ENCODE assay signal across 1 cellular context in the genomic region with DNA sequence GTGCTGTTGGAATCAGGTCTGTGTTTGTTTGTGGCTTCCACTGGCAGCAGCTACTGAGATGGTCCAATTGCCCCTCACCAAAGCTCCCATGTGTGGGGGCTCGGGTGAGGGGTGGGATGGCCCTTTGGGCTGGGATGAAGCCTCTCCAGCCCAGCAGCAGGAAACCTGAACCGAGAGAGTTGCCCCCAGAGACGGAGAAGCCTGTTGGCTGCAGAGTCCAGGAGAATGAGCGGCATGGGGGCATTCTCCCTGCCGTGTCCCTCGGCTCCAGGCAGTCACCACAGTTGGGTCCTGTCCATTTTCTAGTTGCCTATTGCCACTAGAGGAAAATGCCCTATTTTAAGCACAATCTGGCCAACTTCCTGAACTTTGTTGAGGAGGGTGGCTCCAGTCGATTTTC.
TF ChIP-seq lines count a peak whose summit lies in the region.

No MANE protein-coding gene starts in this region.

TF ChIP-seq in H1, 55 proteins besides CTCF, POLR2A, EP300 and RAD21:
- no peak for TF ChIP-seq KDM1A (IDR thresholded peaks at IDR 0.05; ENCODE audit: borderline replicate concordance, low read length)
- no peak for TF ChIP-seq POU5F1 (IDR thresholded peaks at IDR 0.05; ENCODE audit: low read depth, low read length)
- TF ChIP-seq CBX8 (IDR thresholded peaks at IDR 0.05; ENCODE audit: borderline replicate concordance, low read depth, low read length): no peak
- no peak for TF ChIP-seq SRF (IDR thresholded peaks at IDR 0.05; ENCODE audit: low read depth, low read length)
- TF ChIP-seq SAP30 (IDR thresholded peaks at IDR 0.05; ENCODE audit: insufficient read depth, insufficient replicate concordance, low read length): no peak
- no peak for TF ChIP-seq CHD2 (IDR thresholded peaks at IDR 0.05; ENCODE audit: low read length)
- TF ChIP-seq TBP (IDR thresholded peaks at IDR 0.05; ENCODE audit: low read depth, low read length): no peak
- no peak for TF ChIP-seq HDAC6 (IDR thresholded peaks at IDR 0.05; ENCODE audit: low read depth, low read length)
- TF ChIP-seq, protein P1, sequence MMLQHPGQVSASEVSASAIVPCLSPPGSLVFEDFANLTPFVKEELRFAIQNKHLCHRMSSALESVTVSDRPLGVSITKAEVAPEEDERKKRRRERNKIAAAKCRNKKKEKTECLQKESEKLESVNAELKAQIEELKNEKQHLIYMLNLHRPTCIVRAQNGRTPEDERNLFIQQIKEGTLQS (IDR thresholded peaks at IDR 0.05; ENCODE audit: insufficient read depth, low read depth, low read length): no peak
- no peak for TF ChIP-seq EGR1 (IDR thresholded peaks at IDR 0.05; ENCODE audit: borderline replicate concordance, low read depth, low read length)
- TF ChIP-seq, protein P2, sequence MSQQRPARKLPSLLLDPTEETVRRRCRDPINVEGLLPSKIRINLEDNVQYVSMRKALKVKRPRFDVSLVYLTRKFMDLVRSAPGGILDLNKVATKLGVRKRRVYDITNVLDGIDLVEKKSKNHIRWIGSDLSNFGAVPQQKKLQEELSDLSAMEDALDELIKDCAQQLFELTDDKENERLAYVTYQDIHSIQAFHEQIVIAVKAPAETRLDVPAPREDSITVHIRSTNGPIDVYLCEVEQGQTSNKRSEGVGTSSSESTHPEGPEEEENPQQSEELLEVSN (IDR thresholded peaks at IDR 0.05): no peak
- TF ChIP-seq GTF2F1 (IDR thresholded peaks at IDR 0.05; ENCODE audit: borderline replicate concordance, low read depth, low read length): no peak
- TF ChIP-seq, protein P3, sequence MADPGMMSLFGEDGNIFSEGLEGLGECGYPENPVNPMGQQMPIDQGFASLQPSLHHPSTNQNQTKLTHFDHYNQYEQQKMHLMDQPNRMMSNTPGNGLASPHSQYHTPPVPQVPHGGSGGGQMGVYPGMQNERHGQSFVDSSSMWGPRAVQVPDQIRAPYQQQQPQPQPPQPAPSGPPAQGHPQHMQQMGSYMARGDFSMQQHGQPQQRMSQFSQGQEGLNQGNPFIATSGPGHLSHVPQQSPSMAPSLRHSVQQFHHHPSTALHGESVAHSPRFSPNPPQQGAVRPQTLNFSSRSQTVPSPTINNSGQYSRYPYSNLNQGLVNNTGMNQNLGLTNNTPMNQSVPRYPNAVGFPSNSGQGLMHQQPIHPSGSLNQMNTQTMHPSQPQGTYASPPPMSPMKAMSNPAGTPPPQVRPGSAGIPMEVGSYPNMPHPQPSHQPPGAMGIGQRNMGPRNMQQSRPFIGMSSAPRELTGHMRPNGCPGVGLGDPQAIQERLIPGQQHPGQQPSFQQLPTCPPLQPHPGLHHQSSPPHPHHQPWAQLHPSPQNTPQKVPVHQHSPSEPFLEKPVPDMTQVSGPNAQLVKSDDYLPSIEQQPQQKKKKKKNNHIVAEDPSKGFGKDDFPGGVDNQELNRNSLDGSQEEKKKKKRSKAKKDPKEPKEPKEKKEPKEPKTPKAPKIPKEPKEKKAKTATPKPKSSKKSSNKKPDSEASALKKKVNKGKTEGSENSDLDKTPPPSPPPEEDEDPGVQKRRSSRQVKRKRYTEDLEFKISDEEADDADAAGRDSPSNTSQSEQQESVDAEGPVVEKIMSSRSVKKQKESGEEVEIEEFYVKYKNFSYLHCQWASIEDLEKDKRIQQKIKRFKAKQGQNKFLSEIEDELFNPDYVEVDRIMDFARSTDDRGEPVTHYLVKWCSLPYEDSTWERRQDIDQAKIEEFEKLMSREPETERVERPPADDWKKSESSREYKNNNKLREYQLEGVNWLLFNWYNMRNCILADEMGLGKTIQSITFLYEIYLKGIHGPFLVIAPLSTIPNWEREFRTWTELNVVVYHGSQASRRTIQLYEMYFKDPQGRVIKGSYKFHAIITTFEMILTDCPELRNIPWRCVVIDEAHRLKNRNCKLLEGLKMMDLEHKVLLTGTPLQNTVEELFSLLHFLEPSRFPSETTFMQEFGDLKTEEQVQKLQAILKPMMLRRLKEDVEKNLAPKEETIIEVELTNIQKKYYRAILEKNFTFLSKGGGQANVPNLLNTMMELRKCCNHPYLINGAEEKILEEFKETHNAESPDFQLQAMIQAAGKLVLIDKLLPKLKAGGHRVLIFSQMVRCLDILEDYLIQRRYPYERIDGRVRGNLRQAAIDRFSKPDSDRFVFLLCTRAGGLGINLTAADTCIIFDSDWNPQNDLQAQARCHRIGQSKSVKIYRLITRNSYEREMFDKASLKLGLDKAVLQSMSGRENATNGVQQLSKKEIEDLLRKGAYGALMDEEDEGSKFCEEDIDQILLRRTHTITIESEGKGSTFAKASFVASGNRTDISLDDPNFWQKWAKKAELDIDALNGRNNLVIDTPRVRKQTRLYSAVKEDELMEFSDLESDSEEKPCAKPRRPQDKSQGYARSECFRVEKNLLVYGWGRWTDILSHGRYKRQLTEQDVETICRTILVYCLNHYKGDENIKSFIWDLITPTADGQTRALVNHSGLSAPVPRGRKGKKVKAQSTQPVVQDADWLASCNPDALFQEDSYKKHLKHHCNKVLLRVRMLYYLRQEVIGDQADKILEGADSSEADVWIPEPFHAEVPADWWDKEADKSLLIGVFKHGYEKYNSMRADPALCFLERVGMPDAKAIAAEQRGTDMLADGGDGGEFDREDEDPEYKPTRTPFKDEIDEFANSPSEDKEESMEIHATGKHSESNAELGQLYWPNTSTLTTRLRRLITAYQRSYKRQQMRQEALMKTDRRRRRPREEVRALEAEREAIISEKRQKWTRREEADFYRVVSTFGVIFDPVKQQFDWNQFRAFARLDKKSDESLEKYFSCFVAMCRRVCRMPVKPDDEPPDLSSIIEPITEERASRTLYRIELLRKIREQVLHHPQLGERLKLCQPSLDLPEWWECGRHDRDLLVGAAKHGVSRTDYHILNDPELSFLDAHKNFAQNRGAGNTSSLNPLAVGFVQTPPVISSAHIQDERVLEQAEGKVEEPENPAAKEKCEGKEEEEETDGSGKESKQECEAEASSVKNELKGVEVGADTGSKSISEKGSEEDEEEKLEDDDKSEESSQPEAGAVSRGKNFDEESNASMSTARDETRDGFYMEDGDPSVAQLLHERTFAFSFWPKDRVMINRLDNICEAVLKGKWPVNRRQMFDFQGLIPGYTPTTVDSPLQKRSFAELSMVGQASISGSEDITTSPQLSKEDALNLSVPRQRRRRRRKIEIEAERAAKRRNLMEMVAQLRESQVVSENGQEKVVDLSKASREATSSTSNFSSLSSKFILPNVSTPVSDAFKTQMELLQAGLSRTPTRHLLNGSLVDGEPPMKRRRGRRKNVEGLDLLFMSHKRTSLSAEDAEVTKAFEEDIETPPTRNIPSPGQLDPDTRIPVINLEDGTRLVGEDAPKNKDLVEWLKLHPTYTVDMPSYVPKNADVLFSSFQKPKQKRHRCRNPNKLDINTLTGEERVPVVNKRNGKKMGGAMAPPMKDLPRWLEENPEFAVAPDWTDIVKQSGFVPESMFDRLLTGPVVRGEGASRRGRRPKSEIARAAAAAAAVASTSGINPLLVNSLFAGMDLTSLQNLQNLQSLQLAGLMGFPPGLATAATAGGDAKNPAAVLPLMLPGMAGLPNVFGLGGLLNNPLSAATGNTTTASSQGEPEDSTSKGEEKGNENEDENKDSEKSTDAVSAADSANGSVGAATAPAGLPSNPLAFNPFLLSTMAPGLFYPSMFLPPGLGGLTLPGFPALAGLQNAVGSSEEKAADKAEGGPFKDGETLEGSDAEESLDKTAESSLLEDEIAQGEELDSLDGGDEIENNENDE (IDR thresholded peaks at IDR 0.05; ENCODE audit: insufficient replicate concordance, low read length): no peak
- TF ChIP-seq TCF12 (IDR thresholded peaks at IDR 0.05; ENCODE audit: low read depth, low read length): no peak
- TF ChIP-seq RXRA (IDR thresholded peaks at IDR 0.05; ENCODE audit: insufficient read depth, low read depth, low read length): no peak
- no peak for TF ChIP-seq RFX5 (IDR thresholded peaks at IDR 0.05; ENCODE audit: borderline replicate concordance, low read depth, low read length)
- no peak for TF ChIP-seq SIX5 (IDR thresholded peaks at IDR 0.05; ENCODE audit: low read depth, low read length)
- no peak for TF ChIP-seq SP2 (IDR thresholded peaks at IDR 0.05; ENCODE audit: low read length)
- TF ChIP-seq RNF2 (IDR thresholded peaks at IDR 0.05; ENCODE audit: borderline replicate concordance, low read depth, low read length, missing control alignments, poor library complexity, severe bottlenecking): no peak
